ENCODE assay signal across 9 cellular contexts in genomic region chr10:104809288-104810090, GRCh38.
DNase-seq lines count a peak whose midpoint lies in the region; ATAC-seq and TF ChIP-seq lines count a peak whose summit lies in the region.
"Had no signal": no experiment of that assay in that cellular context is flagged by ENCODE, and none has a peak within 500 bp of the region (broad histone marks: within the 10 kb centered on the region; RNA-seq: fewer than 3 reads in every experiment).

No MANE protein-coding gene starts in this region.

- peaks cover 10% of the 10 kb centered on the region for H3K9me3 Mint-ChIP-seq in Calu3 (ENCODE audit: low read depth, unreplicated experiment)

- peak overlapping the region; percentile 82 for H3K27ac Mint-ChIP-seq in Calu3 (ENCODE audit: unreplicated experiment)

- ATAC-seq in GM21526 (IDR thresholded peaks at IDR 0.05; ENCODE audit: low FRiP score, unreplicated experiment) (peak; percentile 79), HG03521 (IDR thresholded peaks at IDR 0.05; ENCODE audit: unreplicated experiment) (peak; percentile 69)

- TF ChIP-seq CTCF in Calu3 (IDR thresholded peaks at IDR 0.05; ENCODE audit: unreplicated experiment), result no peak

- DNase-seq in Calu3, result peak; percentile 54
- peak; percentile 55 for DNase-seq in astrocyte of the hippocampus (ENCODE audit: low read depth, low spot score)
- DNase-seq in stimulated activated naive CD4-positive, alpha-beta T cell treated with Interleukin-2 at 50 U/mL for 16 hours (lab: John Stamatoyannopoulos, UW), result no peak
- no peak for DNase-seq in SKM-1 treated with dmso at 0.1 percent for 144 hours (lab: John Stamatoyannopoulos, UW; ENCODE audit: unreplicated experiment)
- DNase-seq in caudate nucleus (lab: John Stamatoyannopoulos, UW), result no peak
- no peak for DNase-seq in UCSD-AML1 (lab: John Stamatoyannopoulos, UW; ENCODE audit: unreplicated experiment)
- DNase-seq: lower lobe of right lung had no signal

- no peaks in the 10 kb centered on the region for H3K27me3 Mint-ChIP-seq in Calu3 (ENCODE audit: unreplicated experiment)

- intact Hi-C loops in Calu3 (cut with micrococcal nuclease; ENCODE audit: unreplicated experiment), result no loop called here

- BruUV-seq in Calu3 (replicated peaks; lab: Mats Ljungman, UMichigan), result no TSS peak

- H3K4me3 Mint-ChIP-seq in Calu3 (ENCODE audit: low read depth, unreplicated experiment), result no peak overlapping the region

- peaks cover 22% of the 10 kb centered on the region for H3K4me1 Mint-ChIP-seq in Calu3 (ENCODE audit: low read depth, unreplicated experiment)

- H3K36me3 Mint-ChIP-seq in Calu3 (ENCODE audit: insufficient read depth, unreplicated experiment), result no peaks in the 10 kb centered on the region

- no peak overlapping the region for H3K27ac ChIP-seq in caudate nucleus (ENCODE audit: low read depth, low read length)
- H3K27ac ChIP-seq: lower lobe of right lung had no signal

- CTCF ChIA-PET in Calu3 (lab: Charles Lee), result interaction anchor here (1.2 kb wide), 1 partner anchor 9 kb away, joined by 3 read pairs; no protein-coding TSS in a partner anchor

Comparison
In these comparisons a context has a peak if more than half of its experiments do, and no peak if none do; other contexts are left out.
1. DNase-seq: peak in Calu3 (single experiment) and astrocyte of the hippocampus (single experiment); none in stimulated activated naive CD4-positive, alpha-beta T cell treated with Interleukin-2 at 50 U/mL for 16 hours (single experiment), SKM-1 treated with dmso at 0.1 percent for 144 hours (single experiment), caudate nucleus (0 of 61) and UCSD-AML1 (single experiment).